Comparison of ENCODE assay signal across 1 cellular context in the genomic region with DNA sequence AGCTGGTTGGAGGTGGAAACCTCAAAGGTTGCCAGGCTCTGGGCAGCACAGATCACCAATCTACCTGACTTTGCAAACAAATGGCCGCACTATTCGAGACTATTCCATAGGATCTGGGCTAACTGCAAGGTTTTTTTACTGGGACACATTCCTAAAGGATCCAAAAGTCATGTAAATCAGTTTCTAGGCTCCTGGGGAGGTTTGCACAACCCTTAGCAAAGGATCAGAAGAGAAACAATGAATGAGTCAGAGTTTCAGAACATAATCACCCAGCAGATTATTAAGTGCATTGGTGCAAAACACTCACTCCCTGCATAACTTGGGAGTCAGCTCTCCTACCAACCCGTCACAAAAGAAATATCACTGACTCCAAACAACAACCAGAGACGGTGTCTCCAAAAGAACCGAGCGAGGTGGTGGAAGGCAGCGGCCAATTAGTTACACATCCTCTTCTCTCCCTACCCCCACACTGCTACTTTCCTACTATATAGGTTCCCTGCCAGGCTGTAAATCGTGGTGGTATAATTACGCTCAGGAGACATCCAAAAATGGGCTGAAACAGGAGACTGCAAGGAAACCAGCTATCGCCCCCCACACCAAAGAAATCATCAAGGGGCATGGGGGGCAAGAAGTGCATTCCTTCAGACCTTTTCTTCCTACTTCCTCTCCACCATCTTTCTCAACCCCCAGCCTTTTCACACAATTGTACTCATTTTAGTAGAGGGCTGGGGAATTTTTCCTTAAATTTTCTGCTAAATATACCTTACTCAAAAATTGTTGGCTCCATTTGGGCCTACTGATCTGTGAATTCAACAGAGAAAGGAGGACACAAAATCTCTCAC.
TF ChIP-seq lines count a peak whose summit lies in the region.

No MANE protein-coding gene starts in this region.

TF ChIP-seq in HepG2, 621 proteins besides CTCF, POLR2A, EP300 and RAD21 (continued from another document and continues in another):
- TF ChIP-seq, protein P1, sequence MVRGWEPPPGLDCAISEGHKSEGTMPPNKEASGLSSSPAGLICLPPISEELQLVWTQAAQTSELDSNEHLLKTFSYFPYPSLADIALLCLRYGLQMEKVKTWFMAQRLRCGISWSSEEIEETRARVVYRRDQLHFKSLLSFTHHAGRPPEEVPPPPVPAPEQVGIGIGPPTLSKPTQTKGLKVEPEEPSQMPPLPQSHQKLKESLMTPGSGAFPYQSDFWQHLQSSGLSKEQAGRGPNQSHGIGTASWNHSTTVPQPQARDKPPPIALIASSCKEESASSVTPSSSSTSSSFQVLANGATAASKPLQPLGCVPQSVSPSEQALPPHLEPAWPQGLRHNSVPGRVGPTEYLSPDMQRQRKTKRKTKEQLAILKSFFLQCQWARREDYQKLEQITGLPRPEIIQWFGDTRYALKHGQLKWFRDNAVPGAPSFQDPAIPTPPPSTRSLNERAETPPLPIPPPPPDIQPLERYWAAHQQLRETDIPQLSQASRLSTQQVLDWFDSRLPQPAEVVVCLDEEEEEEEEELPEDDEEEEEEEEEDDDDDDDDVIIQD (CRISPR knock-in tag; IDR thresholded peaks at IDR 0.05; ENCODE audit: low read depth) = 0 out of 2 replicates have a peak, but pooled peaks have one; percentile 14
- TF ChIP-seq ZNF766 (CRISPR knock-in tag; IDR thresholded peaks at IDR 0.05; ENCODE audit: borderline replicate concordance) (no peak), ZNF891 (CRISPR knock-in tag; IDR thresholded peaks at IDR 0.05) (no peak), NFIC (IDR thresholded peaks at IDR 0.05; ENCODE audit: low read length) (peak; percentile 28; the same call in 1 of the 2 replicates), NFKB2 (CRISPR knock-in tag; IDR thresholded peaks at IDR 0.05; ENCODE audit: borderline replicate concordance) (no peak), ZNF775 (CRISPR knock-in tag; IDR thresholded peaks at IDR 0.05; ENCODE audit: borderline replicate concordance) (0 out of 2 replicates have a peak, but pooled peaks have one; percentile 85), HHEX (CRISPR knock-in tag; IDR thresholded peaks at IDR 0.05) (no peak), ZNF431 (CRISPR knock-in tag; IDR thresholded peaks at IDR 0.05; ENCODE audit: borderline replicate concordance, low read depth) (no peak), MTA1 (CRISPR knock-in tag; IDR thresholded peaks at IDR 0.05; ENCODE audit: borderline replicate concordance) (no peak), KLF16 (CRISPR knock-in tag; IDR thresholded peaks at IDR 0.05) (no peak), HNF4A (CRISPR knock-in tag; IDR thresholded peaks at IDR 0.05) (no peak), ZNF724P (CRISPR knock-in tag; IDR thresholded peaks at IDR 0.05; ENCODE audit: borderline replicate concordance) (no peak), ZNF569 (CRISPR knock-in tag; IDR thresholded peaks at IDR 0.05; ENCODE audit: borderline replicate concordance) (no peak), ZNF496 (CRISPR knock-in tag; IDR thresholded peaks at IDR 0.05; ENCODE audit: insufficient replicate concordance) (no peak), ZSCAN31 (CRISPR knock-in tag; IDR thresholded peaks at IDR 0.05; ENCODE audit: low read depth) (0 out of 2 replicates have a peak, but pooled peaks have one; percentile 69), SMYD3 (CRISPR knock-in tag; IDR thresholded peaks at IDR 0.05) (no peak), SOX5 (CRISPR knock-in tag; IDR thresholded peaks at IDR 0.05; ENCODE audit: borderline replicate concordance) (no peak; the same call in 1 of the 2 replicates), ZNF616 (CRISPR knock-in tag; IDR thresholded peaks at IDR 0.05; ENCODE audit: low read depth) (no peak), SNRNP70 (IDR thresholded peaks at IDR 0.05; ENCODE audit: low read depth, low read length) (no peak), CREM (IDR thresholded peaks at IDR 0.05) (0 out of 2 replicates have a peak, but pooled peaks have one; percentile 14), CREM (CRISPR knock-in tag; IDR thresholded peaks at IDR 0.05) (no peak), ATRX (CRISPR knock-in tag; IDR thresholded peaks at IDR 0.05; ENCODE audit: borderline replicate concordance) (no peak), KAT8 (CRISPR knock-in tag; IDR thresholded peaks at IDR 0.05) (no peak), NRL (CRISPR knock-in tag; IDR thresholded peaks at IDR 0.05; ENCODE audit: borderline replicate concordance) (no peak), MED13 (CRISPR knock-in tag; IDR thresholded peaks at IDR 0.05) (no peak), GATAD2A (CRISPR knock-in tag; IDR thresholded peaks at IDR 0.05) (no peak), NCOR1 (IDR thresholded peaks at IDR 0.05; ENCODE audit: borderline replicate concordance, low read length) (peak; percentile 55; the same call in 1 of the 2 replicates), ZNF251 (CRISPR knock-in tag; IDR thresholded peaks at IDR 0.05) (no peak), ZNF761 (CRISPR knock-in tag; conservative IDR thresholded peaks at IDR 0.05) (no peak), REL (CRISPR knock-in tag; conservative IDR thresholded peaks at IDR 0.05) (no peak), IRF2 (CRISPR knock-in tag; IDR thresholded peaks at IDR 0.05) (no peak), NAIF1 (CRISPR knock-in tag; IDR thresholded peaks at IDR 0.05; ENCODE audit: borderline replicate concordance) (peak; percentile 71; the same call in 1 of the 2 replicates), ZNF296 (CRISPR knock-in tag; conservative IDR thresholded peaks at IDR 0.05) (no peak), CBX5 (CRISPR knock-in tag; IDR thresholded peaks at IDR 0.05; ENCODE audit: borderline replicate concordance) (no peak), ZSCAN12 (CRISPR knock-in tag; IDR thresholded peaks at IDR 0.05) (no peak), RFX5 (IDR thresholded peaks at IDR 0.05; ENCODE audit: low read depth, low read length) (no peak), ATM (IDR thresholded peaks at IDR 0.05; ENCODE audit: borderline replicate concordance) (no peak), ZNF709 (CRISPR knock-in tag; IDR thresholded peaks at IDR 0.05) (no peak), ZNF572 (CRISPR knock-in tag; IDR thresholded peaks at IDR 0.05) (no peak), KDM1A (CRISPR knock-in tag; IDR thresholded peaks at IDR 0.05) (no peak), FOXA1 (IDR thresholded peaks at IDR 0.05) (no peak), FOXA1 (CRISPR knock-in tag; IDR thresholded peaks at IDR 0.05) (no peak), PAF1 (CRISPR knock-in tag; IDR thresholded peaks at IDR 0.05) (no peak)
- TF ChIP-seq, protein P2, sequence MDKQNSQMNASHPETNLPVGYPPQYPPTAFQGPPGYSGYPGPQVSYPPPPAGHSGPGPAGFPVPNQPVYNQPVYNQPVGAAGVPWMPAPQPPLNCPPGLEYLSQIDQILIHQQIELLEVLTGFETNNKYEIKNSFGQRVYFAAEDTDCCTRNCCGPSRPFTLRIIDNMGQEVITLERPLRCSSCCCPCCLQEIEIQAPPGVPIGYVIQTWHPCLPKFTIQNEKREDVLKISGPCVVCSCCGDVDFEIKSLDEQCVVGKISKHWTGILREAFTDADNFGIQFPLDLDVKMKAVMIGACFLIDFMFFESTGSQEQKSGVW (CRISPR knock-in tag; IDR thresholded peaks at IDR 0.05; ENCODE audit: borderline replicate concordance) = no peak
- TF ChIP-seq, protein P3, sequence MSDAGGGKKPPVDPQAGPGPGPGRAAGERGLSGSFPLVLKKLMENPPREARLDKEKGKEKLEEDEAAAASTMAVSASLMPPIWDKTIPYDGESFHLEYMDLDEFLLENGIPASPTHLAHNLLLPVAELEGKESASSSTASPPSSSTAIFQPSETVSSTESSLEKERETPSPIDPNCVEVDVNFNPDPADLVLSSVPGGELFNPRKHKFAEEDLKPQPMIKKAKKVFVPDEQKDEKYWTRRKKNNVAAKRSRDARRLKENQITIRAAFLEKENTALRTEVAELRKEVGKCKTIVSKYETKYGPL (CRISPR knock-in tag; IDR thresholded peaks at IDR 0.05) = no peak
- TF ChIP-seq, protein P4, sequence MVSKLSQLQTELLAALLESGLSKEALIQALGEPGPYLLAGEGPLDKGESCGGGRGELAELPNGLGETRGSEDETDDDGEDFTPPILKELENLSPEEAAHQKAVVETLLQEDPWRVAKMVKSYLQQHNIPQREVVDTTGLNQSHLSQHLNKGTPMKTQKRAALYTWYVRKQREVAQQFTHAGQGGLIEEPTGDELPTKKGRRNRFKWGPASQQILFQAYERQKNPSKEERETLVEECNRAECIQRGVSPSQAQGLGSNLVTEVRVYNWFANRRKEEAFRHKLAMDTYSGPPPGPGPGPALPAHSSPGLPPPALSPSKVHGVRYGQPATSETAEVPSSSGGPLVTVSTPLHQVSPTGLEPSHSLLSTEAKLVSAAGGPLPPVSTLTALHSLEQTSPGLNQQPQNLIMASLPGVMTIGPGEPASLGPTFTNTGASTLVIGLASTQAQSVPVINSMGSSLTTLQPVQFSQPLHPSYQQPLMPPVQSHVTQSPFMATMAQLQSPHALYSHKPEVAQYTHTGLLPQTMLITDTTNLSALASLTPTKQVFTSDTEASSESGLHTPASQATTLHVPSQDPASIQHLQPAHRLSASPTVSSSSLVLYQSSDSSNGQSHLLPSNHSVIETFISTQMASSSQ (IDR thresholded peaks at IDR 0.05; ENCODE audit: low read depth) = no peak; the same call in 1 of the 2 replicates
- TF ChIP-seq, protein P4 (CRISPR knock-in tag; IDR thresholded peaks at IDR 0.05; ENCODE audit: borderline replicate concordance) = peak; percentile 9; the same call in 1 of the 2 replicates
- TF ChIP-seq, protein P5, sequence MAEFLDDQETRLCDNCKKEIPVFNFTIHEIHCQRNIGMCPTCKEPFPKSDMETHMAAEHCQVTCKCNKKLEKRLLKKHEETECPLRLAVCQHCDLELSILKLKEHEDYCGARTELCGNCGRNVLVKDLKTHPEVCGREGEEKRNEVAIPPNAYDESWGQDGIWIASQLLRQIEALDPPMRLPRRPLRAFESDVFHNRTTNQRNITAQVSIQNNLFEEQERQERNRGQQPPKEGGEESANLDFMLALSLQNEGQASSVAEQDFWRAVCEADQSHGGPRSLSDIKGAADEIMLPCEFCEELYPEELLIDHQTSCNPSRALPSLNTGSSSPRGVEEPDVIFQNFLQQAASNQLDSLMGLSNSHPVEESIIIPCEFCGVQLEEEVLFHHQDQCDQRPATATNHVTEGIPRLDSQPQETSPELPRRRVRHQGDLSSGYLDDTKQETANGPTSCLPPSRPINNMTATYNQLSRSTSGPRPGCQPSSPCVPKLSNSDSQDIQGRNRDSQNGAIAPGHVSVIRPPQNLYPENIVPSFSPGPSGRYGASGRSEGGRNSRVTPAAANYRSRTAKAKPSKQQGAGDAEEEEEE (CRISPR knock-in tag; IDR thresholded peaks at IDR 0.05; ENCODE audit: borderline replicate concordance) = no peak
- TF ChIP-seq, protein P6, sequence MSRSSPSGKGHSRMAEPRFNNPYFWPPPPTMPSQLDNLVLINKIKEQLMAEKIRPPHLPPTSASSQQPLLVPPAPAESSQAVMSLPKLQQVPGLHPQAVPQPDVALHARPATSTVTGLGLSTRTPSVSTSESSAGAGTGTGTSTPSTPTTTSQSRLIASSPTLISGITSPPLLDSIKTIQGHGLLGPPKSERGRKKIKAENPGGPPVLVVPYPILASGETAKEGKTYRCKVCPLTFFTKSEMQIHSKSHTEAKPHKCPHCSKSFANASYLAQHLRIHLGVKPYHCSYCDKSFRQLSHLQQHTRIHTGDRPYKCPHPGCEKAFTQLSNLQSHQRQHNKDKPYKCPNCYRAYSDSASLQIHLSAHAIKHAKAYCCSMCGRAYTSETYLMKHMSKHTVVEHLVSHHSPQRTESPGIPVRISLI (CRISPR knock-in tag; IDR thresholded peaks at IDR 0.05; ENCODE audit: borderline replicate concordance) = no peak
- TF ChIP-seq, protein P7, sequence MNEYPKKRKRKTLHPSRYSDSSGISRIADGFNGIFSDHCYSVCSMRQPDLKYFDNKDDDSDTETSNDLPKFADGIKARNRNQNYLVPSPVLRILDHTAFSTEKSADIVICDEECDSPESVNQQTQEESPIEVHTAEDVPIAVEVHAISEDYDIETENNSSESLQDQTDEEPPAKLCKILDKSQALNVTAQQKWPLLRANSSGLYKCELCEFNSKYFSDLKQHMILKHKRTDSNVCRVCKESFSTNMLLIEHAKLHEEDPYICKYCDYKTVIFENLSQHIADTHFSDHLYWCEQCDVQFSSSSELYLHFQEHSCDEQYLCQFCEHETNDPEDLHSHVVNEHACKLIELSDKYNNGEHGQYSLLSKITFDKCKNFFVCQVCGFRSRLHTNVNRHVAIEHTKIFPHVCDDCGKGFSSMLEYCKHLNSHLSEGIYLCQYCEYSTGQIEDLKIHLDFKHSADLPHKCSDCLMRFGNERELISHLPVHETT (CRISPR knock-in tag; conservative IDR thresholded peaks at IDR 0.05) = no peak
- TF ChIP-seq, protein P8, sequence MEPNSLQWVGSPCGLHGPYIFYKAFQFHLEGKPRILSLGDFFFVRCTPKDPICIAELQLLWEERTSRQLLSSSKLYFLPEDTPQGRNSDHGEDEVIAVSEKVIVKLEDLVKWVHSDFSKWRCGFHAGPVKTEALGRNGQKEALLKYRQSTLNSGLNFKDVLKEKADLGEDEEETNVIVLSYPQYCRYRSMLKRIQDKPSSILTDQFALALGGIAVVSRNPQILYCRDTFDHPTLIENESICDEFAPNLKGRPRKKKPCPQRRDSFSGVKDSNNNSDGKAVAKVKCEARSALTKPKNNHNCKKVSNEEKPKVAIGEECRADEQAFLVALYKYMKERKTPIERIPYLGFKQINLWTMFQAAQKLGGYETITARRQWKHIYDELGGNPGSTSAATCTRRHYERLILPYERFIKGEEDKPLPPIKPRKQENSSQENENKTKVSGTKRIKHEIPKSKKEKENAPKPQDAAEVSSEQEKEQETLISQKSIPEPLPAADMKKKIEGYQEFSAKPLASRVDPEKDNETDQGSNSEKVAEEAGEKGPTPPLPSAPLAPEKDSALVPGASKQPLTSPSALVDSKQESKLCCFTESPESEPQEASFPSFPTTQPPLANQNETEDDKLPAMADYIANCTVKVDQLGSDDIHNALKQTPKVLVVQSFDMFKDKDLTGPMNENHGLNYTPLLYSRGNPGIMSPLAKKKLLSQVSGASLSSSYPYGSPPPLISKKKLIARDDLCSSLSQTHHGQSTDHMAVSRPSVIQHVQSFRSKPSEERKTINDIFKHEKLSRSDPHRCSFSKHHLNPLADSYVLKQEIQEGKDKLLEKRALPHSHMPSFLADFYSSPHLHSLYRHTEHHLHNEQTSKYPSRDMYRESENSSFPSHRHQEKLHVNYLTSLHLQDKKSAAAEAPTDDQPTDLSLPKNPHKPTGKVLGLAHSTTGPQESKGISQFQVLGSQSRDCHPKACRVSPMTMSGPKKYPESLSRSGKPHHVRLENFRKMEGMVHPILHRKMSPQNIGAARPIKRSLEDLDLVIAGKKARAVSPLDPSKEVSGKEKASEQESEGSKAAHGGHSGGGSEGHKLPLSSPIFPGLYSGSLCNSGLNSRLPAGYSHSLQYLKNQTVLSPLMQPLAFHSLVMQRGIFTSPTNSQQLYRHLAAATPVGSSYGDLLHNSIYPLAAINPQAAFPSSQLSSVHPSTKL (CRISPR knock-in tag; IDR thresholded peaks at IDR 0.05) = no peak
